In genomic region chr21:33071878-33072306, GRCh38 we compare ENCODE assay signal across 8 cellular contexts. TPM values are rescaled to one million over a fixed set of nuclear protein-coding genes. Genes with fewer than 3 reads are reported as not detected.
A peak's percentile ranks its signal among the peaks of the same experiment; 100 is the strongest.
DNase-seq lines count a peak whose midpoint lies in the region; ATAC-seq and TF ChIP-seq lines count a peak whose summit lies in the region.

No MANE protein-coding gene starts in this region.

- H3K4me3 ChIP-seq in endodermal cell (ENCODE audit: low read length) (peak overlapping the region; percentile 68), neutrophil (ENCODE audit: low read depth in 1 of 2, low read length in 1 of 2) (peak overlapping the region; percentile 77 to 96)

- peaks cover 5% of the 10 kb centered on the region for H3K9me3 Mint-ChIP-seq in endodermal cell

- no peak overlapping the region for H3K27ac Mint-ChIP-seq in endodermal cell

- ATAC-seq in HG03095 (IDR thresholded peaks at IDR 0.05; ENCODE audit: unreplicated experiment) (no peak), GM18505 (IDR thresholded peaks at IDR 0.05; ENCODE audit: unreplicated experiment) (no peak), HG02852 (IDR thresholded peaks at IDR 0.05; ENCODE audit: unreplicated experiment) (no peak)

- TF ChIP-seq CTCF in endodermal cell (conservative IDR thresholded peaks at IDR 0.05): no peak
- no peak for TF ChIP-seq CTCF in neutrophil (IDR thresholded peaks at IDR 0.05)

- peaks cover 44% of the 10 kb centered on the region for H3K4me1 Mint-ChIP-seq in endodermal cell

- no peaks in the 10 kb centered on the region for H3K36me3 Mint-ChIP-seq in endodermal cell (ENCODE audit: low read depth)

- peaks cover 82% of the 10 kb centered on the region for H3K27me3 ChIP-seq in endodermal cell (ENCODE audit: control insufficient read depth, insufficient read depth, low read length, poor library complexity, severe bottlenecking)
- peaks cover 46% of the 10 kb centered on the region for H3K27me3 ChIP-seq in neutrophil

- H3K36me3 ChIP-seq in endodermal cell (ENCODE audit: control insufficient read depth, insufficient read depth, low read length): no peaks in the 10 kb centered on the region
- H3K36me3 ChIP-seq in neutrophil: no peaks in the 10 kb centered on the region

- TF ChIP-seq POLR2A in GM18505 (IDR thresholded peaks at IDR 0.05; ENCODE audit: borderline replicate concordance, extremely low read depth, insufficient read depth, insufficient read length): no peak

- peak; percentile 56 for DNase-seq in D341Med (ENCODE audit: low spot score)
- peak; percentile 13 for DNase-seq in NCI-H2227 treated with DMSO at 0.1 percent for 48 hours (lab: John Stamatoyannopoulos, UW)
- DNase-seq in endodermal cell: peak; percentile 70
- no peak for DNase-seq in T-helper 9 cell

- peaks cover 73% of the 10 kb centered on the region for H3K27me3 Mint-ChIP-seq in endodermal cell (ENCODE audit: insufficient read depth)

- H3K4me3 Mint-ChIP-seq in endodermal cell: peak overlapping the region; percentile 51

- WGBS in endodermal cell (ENCODE audit: insufficient coverage in 1 of 2, insufficient read length in 1 of 2), 2 experiments: 2% methylated on average over 29 to 32 of the region's 33 CpGs

- H3K27ac ChIP-seq in endodermal cell (ENCODE audit: low read depth, low read length) (no peak overlapping the region), neutrophil (peak overlapping the region; percentile 84)

- H3K9ac ChIP-seq in endodermal cell (ENCODE audit: extremely low read depth, low read length, poor library complexity, severe bottlenecking): no peak overlapping the region

- peaks cover 7% of the 10 kb centered on the region for H3K9me3 ChIP-seq in endodermal cell (ENCODE audit: control insufficient read depth, low read length)
- no peaks in the 10 kb centered on the region for H3K9me3 ChIP-seq in neutrophil

- H3K4me1 ChIP-seq in endodermal cell (ENCODE audit: control insufficient read depth, insufficient read depth, low read length) (peaks cover 16% of the 10 kb centered on the region), neutrophil (ENCODE audit: control insufficient read depth in 1 of 2, insufficient read depth in 1 of 2, low read depth in 1 of 2, low read length in 1 of 2) (peaks cover 42 to 48% of the 10 kb centered on the region in 2 experiments)

RNA-seq across cellular contexts. Expression of gene OLIG1, which starts 2.0 kb away (rescaled TPM):
- under 1 TPM in 1 of 2 donors, not detected in 1; 0.48 TPM for total RNA-seq in endodermal cell
- polyA plus RNA-seq in endodermal cell (2013, experiment 1 of 2): 2.7 TPM
- 3.6 TPM for polyA plus RNA-seq in endodermal cell (2013, experiment 2 of 2)

RNA-seq across cellular contexts. Expression of gene OLIG2, which starts 46.2 kb away (rescaled TPM):
- under 1 TPM in 1 of 2 donors, not detected in 1; 0.53 TPM for total RNA-seq in endodermal cell
- 2.7 TPM for polyA plus RNA-seq in endodermal cell (2013, experiment 1 of 2)
- 2.9 TPM for polyA plus RNA-seq in endodermal cell (2013, experiment 2 of 2)
